Comparison of ENCODE assay signal across 1 cellular context in genomic region chr10:126661841-126662520, GRCh38.
TF ChIP-seq lines count a peak whose summit lies in the region.

No MANE protein-coding gene starts in this region.

TF ChIP-seq in GM23338, 12 proteins besides CTCF, POLR2A, EP300 and RAD21 (continued from another document):
- TF ChIP-seq, protein P1, sequence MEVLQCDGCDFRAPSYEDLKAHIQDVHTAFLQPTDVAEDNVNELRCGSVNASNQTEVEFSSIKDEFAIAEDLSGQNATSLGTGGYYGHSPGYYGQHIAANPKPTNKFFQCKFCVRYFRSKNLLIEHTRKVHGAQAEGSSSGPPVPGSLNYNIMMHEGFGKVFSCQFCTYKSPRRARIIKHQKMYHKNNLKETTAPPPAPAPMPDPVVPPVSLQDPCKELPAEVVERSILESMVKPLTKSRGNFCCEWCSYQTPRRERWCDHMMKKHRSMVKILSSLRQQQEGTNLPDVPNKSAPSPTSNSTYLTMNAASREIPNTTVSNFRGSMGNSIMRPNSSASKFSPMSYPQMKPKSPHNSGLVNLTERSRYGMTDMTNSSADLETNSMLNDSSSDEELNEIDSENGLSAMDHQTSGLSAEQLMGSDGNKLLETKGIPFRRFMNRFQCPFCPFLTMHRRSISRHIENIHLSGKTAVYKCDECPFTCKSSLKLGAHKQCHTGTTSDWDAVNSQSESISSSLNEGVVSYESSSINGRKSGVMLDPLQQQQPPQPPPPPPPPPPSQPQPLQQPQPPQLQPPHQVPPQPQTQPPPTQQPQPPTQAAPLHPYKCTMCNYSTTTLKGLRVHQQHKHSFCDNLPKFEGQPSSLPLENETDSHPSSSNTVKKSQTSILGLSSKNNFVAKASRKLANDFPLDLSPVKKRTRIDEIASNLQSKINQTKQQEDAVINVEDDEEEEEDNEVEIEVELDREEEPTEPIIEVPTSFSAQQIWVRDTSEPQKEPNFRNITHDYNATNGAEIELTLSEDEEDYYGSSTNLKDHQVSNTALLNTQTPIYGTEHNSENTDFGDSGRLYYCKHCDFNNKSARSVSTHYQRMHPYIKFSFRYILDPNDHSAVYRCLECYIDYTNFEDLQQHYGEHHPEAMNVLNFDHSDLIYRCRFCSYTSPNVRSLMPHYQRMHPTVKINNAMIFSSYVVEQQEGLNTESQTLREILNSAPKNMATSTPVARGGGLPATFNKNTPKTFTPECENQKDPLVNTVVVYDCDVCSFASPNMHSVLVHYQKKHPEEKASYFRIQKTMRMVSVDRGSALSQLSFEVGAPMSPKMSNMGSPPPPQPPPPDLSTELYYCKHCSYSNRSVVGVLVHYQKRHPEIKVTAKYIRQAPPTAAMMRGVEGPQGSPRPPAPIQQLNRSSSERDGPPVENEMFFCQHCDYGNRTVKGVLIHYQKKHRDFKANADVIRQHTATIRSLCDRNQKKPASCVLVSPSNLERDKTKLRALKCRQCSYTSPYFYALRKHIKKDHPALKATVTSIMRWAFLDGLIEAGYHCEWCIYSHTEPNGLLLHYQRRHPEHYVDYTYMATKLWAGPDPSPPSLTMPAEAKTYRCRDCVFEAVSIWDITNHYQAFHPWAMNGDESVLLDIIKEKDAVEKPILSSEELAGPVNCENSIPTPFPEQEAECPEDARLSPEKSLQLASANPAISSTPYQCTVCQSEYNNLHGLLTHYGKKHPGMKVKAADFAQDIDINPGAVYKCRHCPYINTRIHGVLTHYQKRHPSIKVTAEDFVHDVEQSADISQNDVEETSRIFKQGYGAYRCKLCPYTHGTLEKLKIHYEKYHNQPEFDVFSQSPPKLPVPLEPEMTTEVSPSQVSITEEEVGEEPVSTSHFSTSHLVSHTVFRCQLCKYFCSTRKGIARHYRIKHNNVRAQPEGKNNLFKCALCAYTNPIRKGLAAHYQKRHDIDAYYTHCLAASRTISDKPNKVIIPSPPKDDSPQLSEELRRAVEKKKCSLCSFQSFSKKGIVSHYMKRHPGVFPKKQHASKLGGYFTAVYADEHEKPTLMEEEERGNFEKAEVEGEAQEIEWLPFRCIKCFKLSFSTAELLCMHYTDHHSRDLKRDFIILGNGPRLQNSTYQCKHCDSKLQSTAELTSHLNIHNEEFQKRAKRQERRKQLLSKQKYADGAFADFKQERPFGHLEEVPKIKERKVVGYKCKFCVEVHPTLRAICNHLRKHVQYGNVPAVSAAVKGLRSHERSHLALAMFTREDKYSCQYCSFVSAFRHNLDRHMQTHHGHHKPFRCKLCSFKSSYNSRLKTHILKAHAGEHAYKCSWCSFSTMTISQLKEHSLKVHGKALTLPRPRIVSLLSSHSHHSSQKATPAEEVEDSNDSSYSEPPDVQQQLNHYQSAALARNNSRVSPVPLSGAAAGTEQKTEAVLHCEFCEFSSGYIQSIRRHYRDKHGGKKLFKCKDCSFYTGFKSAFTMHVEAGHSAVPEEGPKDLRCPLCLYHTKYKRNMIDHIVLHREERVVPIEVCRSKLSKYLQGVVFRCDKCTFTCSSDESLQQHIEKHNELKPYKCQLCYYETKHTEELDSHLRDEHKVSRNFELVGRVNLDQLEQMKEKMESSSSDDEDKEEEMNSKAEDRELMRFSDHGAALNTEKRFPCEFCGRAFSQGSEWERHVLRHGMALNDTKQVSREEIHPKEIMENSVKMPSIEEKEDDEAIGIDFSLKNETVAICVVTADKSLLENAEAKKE (CRISPR knock-in tag; IDR thresholded peaks at IDR 0.05) = no peak
- TF ChIP-seq, protein P2, sequence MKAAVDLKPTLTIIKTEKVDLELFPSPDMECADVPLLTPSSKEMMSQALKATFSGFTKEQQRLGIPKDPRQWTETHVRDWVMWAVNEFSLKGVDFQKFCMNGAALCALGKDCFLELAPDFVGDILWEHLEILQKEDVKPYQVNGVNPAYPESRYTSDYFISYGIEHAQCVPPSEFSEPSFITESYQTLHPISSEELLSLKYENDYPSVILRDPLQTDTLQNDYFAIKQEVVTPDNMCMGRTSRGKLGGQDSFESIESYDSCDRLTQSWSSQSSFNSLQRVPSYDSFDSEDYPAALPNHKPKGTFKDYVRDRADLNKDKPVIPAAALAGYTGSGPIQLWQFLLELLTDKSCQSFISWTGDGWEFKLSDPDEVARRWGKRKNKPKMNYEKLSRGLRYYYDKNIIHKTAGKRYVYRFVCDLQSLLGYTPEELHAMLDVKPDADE (IDR thresholded peaks at IDR 0.05) = no peak
- TF ChIP-seq, protein P3, sequence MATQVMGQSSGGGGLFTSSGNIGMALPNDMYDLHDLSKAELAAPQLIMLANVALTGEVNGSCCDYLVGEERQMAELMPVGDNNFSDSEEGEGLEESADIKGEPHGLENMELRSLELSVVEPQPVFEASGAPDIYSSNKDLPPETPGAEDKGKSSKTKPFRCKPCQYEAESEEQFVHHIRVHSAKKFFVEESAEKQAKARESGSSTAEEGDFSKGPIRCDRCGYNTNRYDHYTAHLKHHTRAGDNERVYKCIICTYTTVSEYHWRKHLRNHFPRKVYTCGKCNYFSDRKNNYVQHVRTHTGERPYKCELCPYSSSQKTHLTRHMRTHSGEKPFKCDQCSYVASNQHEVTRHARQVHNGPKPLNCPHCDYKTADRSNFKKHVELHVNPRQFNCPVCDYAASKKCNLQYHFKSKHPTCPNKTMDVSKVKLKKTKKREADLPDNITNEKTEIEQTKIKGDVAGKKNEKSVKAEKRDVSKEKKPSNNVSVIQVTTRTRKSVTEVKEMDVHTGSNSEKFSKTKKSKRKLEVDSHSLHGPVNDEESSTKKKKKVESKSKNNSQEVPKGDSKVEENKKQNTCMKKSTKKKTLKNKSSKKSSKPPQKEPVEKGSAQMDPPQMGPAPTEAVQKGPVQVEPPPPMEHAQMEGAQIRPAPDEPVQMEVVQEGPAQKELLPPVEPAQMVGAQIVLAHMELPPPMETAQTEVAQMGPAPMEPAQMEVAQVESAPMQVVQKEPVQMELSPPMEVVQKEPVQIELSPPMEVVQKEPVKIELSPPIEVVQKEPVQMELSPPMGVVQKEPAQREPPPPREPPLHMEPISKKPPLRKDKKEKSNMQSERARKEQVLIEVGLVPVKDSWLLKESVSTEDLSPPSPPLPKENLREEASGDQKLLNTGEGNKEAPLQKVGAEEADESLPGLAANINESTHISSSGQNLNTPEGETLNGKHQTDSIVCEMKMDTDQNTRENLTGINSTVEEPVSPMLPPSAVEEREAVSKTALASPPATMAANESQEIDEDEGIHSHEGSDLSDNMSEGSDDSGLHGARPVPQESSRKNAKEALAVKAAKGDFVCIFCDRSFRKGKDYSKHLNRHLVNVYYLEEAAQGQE (IDR thresholded peaks at IDR 0.05; ENCODE audit: unreplicated experiment) = no peak
